ENCODE assay signal across 10 cellular contexts in genomic region chr2:230877737-230878598, GRCh38. TPM values are rescaled to one million over a fixed set of nuclear protein-coding genes. Genes with fewer than 3 reads are reported as not detected.
DNase-seq lines count a peak whose midpoint lies in the region; ATAC-seq and TF ChIP-seq lines count a peak whose summit lies in the region.
"Had no signal": no experiment of that assay in that cellular context is flagged by ENCODE, and none has a peak within 500 bp of the region (broad histone marks: within the 10 kb centered on the region; RNA-seq: fewer than 3 reads in every experiment).

No MANE protein-coding gene starts in this region.

- no peaks in the 10 kb centered on the region for H3K27me3 ChIP-seq in uterus
- H3K27me3 ChIP-seq: testis had no signal

- H3K27ac ChIP-seq in uterus = no peak overlapping the region
- H3K27ac ChIP-seq: testis had no signal

- intact Hi-C loops in activated CD4-positive, alpha-beta memory T cell treated with anti-CD3 and anti-CD28 coated beads for 36 hours (cut with micrococcal nuclease) = no loop called here
- intact Hi-C loops in uterus (cut with DNase I; ENCODE audit: low total_unique reads) = no loop called here

- H3K9me3 Mint-ChIP-seq in activated CD4-positive, alpha-beta memory T cell treated with anti-CD3 and anti-CD28 coated beads for 36 hours = no peaks in the 10 kb centered on the region
- H3K9me3 Mint-ChIP-seq in immature natural killer cell = no peaks in the 10 kb centered on the region
- no peaks in the 10 kb centered on the region for H3K9me3 Mint-ChIP-seq in stimulated activated naive B cell treated with anti-CD40 and anti-IgM and Interleukin-4, amounts not matched to agents 10 μg/mL and 1 μg/mL and 100 μg/mL, for 72 hours

- POLR2A ChIA-PET in activated CD4-positive, alpha-beta memory T cell treated with anti-CD3 and anti-CD28 coated beads for 36 hours (lab: Charles Lee) = interaction anchor here (0.5 kb wide), 1 partner anchor 215 kb away, joined by 4 read pairs; no protein-coding TSS in a partner anchor

- H3K36me3 Mint-ChIP-seq in activated CD4-positive, alpha-beta memory T cell treated with anti-CD3 and anti-CD28 coated beads for 36 hours = peaks cover 1% of the 10 kb centered on the region
- H3K36me3 Mint-ChIP-seq in immature natural killer cell = no peaks in the 10 kb centered on the region
- H3K36me3 Mint-ChIP-seq in stimulated activated naive B cell treated with anti-CD40 and anti-IgM and Interleukin-4, amounts not matched to agents 10 μg/mL and 1 μg/mL and 100 μg/mL, for 72 hours = peaks cover 6 to 7% of the 10 kb centered on the region in 2 donors

- TF ChIP-seq POLR2A in uterus (IDR thresholded peaks at IDR 0.05) = no peak

- no peak for TF ChIP-seq CTCF in uterus (IDR thresholded peaks at IDR 0.05)

- no peak overlapping the region for H3K4me3 ChIP-seq in uterus
- H3K4me3 ChIP-seq: testis had no signal

- DNase-seq in SKM-1 treated with dmso at 0.1 percent for 144 hours (lab: John Stamatoyannopoulos, UW; ENCODE audit: unreplicated experiment) (peak; percentile 7), SKM-1 (lab: John Stamatoyannopoulos, UW; ENCODE audit: unreplicated experiment) (no peak), immature natural killer cell (peak; percentile 92 to 93 (median 92)), epidermal melanocyte (ENCODE audit: insufficient read length, low spot score) (no peak), uterus (no peak), NCI-H1048 (lab: John Stamatoyannopoulos, UW) (no peak)
- DNase-seq in activated CD4-positive, alpha-beta memory T cell treated with anti-CD3 and anti-CD28 coated beads for 36 hours = peak; percentile 53
- DNase-seq in stimulated activated naive B cell treated with anti-CD40 and anti-IgM and Interleukin-4, amounts not matched to agents 10 μg/mL and 1 μg/mL and 100 μg/mL, for 72 hours = peak; percentile 36
- DNase-seq: occipital lobe, testis had no signal

- H3K4me1 Mint-ChIP-seq in activated CD4-positive, alpha-beta memory T cell treated with anti-CD3 and anti-CD28 coated beads for 36 hours (ENCODE audit: low read depth) = peaks cover 26% of the 10 kb centered on the region
- H3K4me1 Mint-ChIP-seq in immature natural killer cell = peaks cover 29 to 36% of the 10 kb centered on the region in 2 donors
- H3K4me1 Mint-ChIP-seq in stimulated activated naive B cell treated with anti-CD40 and anti-IgM and Interleukin-4, amounts not matched to agents 10 μg/mL and 1 μg/mL and 100 μg/mL, for 72 hours = peaks cover 58 to 64% of the 10 kb centered on the region in 2 donors

- no peaks in the 10 kb centered on the region for H3K4me1 ChIP-seq in uterus

- H3K27ac Mint-ChIP-seq in activated CD4-positive, alpha-beta memory T cell treated with anti-CD3 and anti-CD28 coated beads for 36 hours = no peak overlapping the region
- H3K27ac Mint-ChIP-seq in immature natural killer cell = peak overlapping the region; percentile 76 to 96 (median 88)
- peak overlapping the region; percentile 70 for H3K27ac Mint-ChIP-seq in stimulated activated naive B cell treated with anti-CD40 and anti-IgM and Interleukin-4, amounts not matched to agents 10 μg/mL and 1 μg/mL and 100 μg/mL, for 72 hours

- peak; percentile 36 to 45 for ATAC-seq in stimulated activated naive B cell treated with anti-CD40 and anti-IgM and Interleukin-4, amounts not matched to agents 10 μg/mL and 1 μg/mL and 100 μg/mL, for 72 hours (replicated peaks)

- CTCF ChIA-PET in activated CD4-positive, alpha-beta memory T cell treated with anti-CD3 and anti-CD28 coated beads for 36 hours (lab: Charles Lee) = interaction anchor here (1.0 to 1.4 kb wide), 3 partner anchors 13 to 53 kb away, joined by 3 read pairs; partner anchors contain the start of gene ITM2C

- no peak overlapping the region for H3K4me3 Mint-ChIP-seq in activated CD4-positive, alpha-beta memory T cell treated with anti-CD3 and anti-CD28 coated beads for 36 hours
- H3K4me3 Mint-ChIP-seq in immature natural killer cell = peak overlapping the region; percentile 80 to 92 (median 81)
- peak overlapping the region; percentile 22 to 79 for H3K4me3 Mint-ChIP-seq in stimulated activated naive B cell treated with anti-CD40 and anti-IgM and Interleukin-4, amounts not matched to agents 10 μg/mL and 1 μg/mL and 100 μg/mL, for 72 hours

- no peaks in the 10 kb centered on the region for H3K36me3 ChIP-seq in uterus

- H3K27me3 Mint-ChIP-seq in activated CD4-positive, alpha-beta memory T cell treated with anti-CD3 and anti-CD28 coated beads for 36 hours = no peaks in the 10 kb centered on the region
- peaks cover 33 to 42% (median 35%) of the 10 kb centered on the region in 3 donors for H3K27me3 Mint-ChIP-seq in immature natural killer cell (ENCODE audit: low read depth in 3 of 3)
- no peaks in the 10 kb centered on the region for H3K27me3 Mint-ChIP-seq in stimulated activated naive B cell treated with anti-CD40 and anti-IgM and Interleukin-4, amounts not matched to agents 10 μg/mL and 1 μg/mL and 100 μg/mL, for 72 hours

- H3K9me3 ChIP-seq in uterus = no peaks in the 10 kb centered on the region
- H3K9me3 ChIP-seq: testis had no signal

RNA-seq across cellular contexts. Expression of gene ITM2C, which starts 13.2 kb away (rescaled TPM):
- total RNA-seq in activated CD4-positive, alpha-beta memory T cell treated with anti-CD3 and anti-CD28 coated beads for 36 hours = 10 to 100 TPM; 19.5 to 23.0 TPM
- polyA plus RNA-seq in immature natural killer cell = 10 to 100 TPM in 2 of 3 donors, 1 to 10 TPM in 1; 5.3 to 23.7 (median 16.9) TPM
- 100 to 1,000 TPM in 1 of 4 donors, 10 to 100 TPM in 3; 33.8 to 301 (median 67.6) TPM for total RNA-seq in uterus

RNA-seq across cellular contexts. Expression of gene GPR55, which starts 47.1 kb away (rescaled TPM):
- total RNA-seq in activated CD4-positive, alpha-beta memory T cell treated with anti-CD3 and anti-CD28 coated beads for 36 hours = 1 to 10 TPM; 1.5 to 1.6 TPM
- not detected for polyA plus RNA-seq in immature natural killer cell
- not detected for total RNA-seq in uterus
- total RNA-seq: occipital lobe had no signal

Comparison
In these comparisons a context has a peak if more than half of its experiments do, and no peak if none do; other contexts are left out.
1. DNase-seq: peak in SKM-1 treated with dmso at 0.1 percent for 144 hours (single experiment), activated CD4-positive, alpha-beta memory T cell treated with anti-CD3 and anti-CD28 coated beads for 36 hours (single experiment), immature natural killer cell (3 of 3) and stimulated activated naive B cell treated with anti-CD40 and anti-IgM and Interleukin-4, amounts not matched to agents 10 μg/mL and 1 μg/mL and 100 μg/mL, for 72 hours (single experiment); none in SKM-1 (single experiment), epidermal melanocyte (single experiment), uterus (0 of 2) and NCI-H1048 (single experiment).